In genomic region chr10:22611425-22612111, GRCh38 we compare ENCODE assay signal across 9 cellular contexts.
DNase-seq lines count a peak whose midpoint lies in the region; ATAC-seq and TF ChIP-seq lines count a peak whose summit lies in the region.
"Had no signal": no experiment of that assay in that cellular context is flagged by ENCODE, and none has a peak within 500 bp of the region (broad histone marks: within the 10 kb centered on the region; RNA-seq: fewer than 3 reads in every experiment).

No MANE protein-coding gene starts in this region.

- H3K36me3 Mint-ChIP-seq in chondrocyte (ENCODE audit: low read depth): peaks cover 13% of the 10 kb centered on the region

- DNase-seq in activated T-cell treated with anti-CD3 and anti-CD28 coated beads, Interleukin-2, amount 50 U/mL, for 1 hour: peak; percentile 44
- peak; percentile 33 to 46 for DNase-seq in stimulated activated CD4-positive, alpha-beta T cell treated with anti-CD3 and anti-CD28 coated beads, Interleukin-4, amount 100 ng/mL, for 48 hours (ENCODE audit: low read depth in 2 of 2)
- DNase-seq in LoVo (ENCODE audit: low spot score) (no peak), lower leg skin (ENCODE audit: low spot score in 2 of 2) (no peak), chondrocyte (ENCODE audit: low spot score) (no peak), GM03348 (ENCODE audit: low spot score) (no peak)

- H3K27me3 Mint-ChIP-seq in chondrocyte (ENCODE audit: low read depth): no peaks in the 10 kb centered on the region

- WGBS in lower leg skin, 2 donors: 86 to 90% methylated on average over 8 of the region's 8 CpGs

- intact Hi-C loops in lower leg skin (cut with DNase I; ENCODE audit: low total_unique reads): no loop called here

- no peak for TF ChIP-seq POLR2A in lower leg skin (IDR thresholded peaks at IDR 0.05)

- H3K4me3 ChIP-seq in lower leg skin (ENCODE audit: low read depth, poor library complexity, severe bottlenecking): no peak overlapping the region
- H3K4me3 ChIP-seq: hepatocyte had no signal

- TF ChIP-seq CTCF in lower leg skin (IDR thresholded peaks at IDR 0.05) (no peak), chondrocyte (IDR thresholded peaks at IDR 0.05) (no peak)

- no peaks in the 10 kb centered on the region for H3K9me3 Mint-ChIP-seq in chondrocyte (ENCODE audit: low read depth)

- no peak overlapping the region for H3K4me3 Mint-ChIP-seq in chondrocyte (ENCODE audit: unreplicated experiment)

- H3K27ac Mint-ChIP-seq in chondrocyte (ENCODE audit: unreplicated experiment): no peak overlapping the region

- peaks cover 16% of the 10 kb centered on the region for H3K4me1 Mint-ChIP-seq in chondrocyte (ENCODE audit: low read depth)

- ATAC-seq in GM18907 (IDR thresholded peaks at IDR 0.05; ENCODE audit: unreplicated experiment): peak; percentile 46
- peak; percentile 46 for ATAC-seq in HG03103 (IDR thresholded peaks at IDR 0.05; ENCODE audit: low read depth, unreplicated experiment)

Comparison
In these comparisons a context has a peak if more than half of its experiments do, and no peak if none do; other contexts are left out.
1. DNase-seq: peak in activated T-cell treated with anti-CD3 and anti-CD28 coated beads, Interleukin-2, amount 50 U/mL, for 1 hour (single experiment) and stimulated activated CD4-positive, alpha-beta T cell treated with anti-CD3 and anti-CD28 coated beads, Interleukin-4, amount 100 ng/mL, for 48 hours (2 of 2); none in LoVo (single experiment), lower leg skin (0 of 2), chondrocyte (single experiment) and GM03348 (single experiment).